8 cellular contexts compared by ENCODE assay signal in the genomic region with DNA sequence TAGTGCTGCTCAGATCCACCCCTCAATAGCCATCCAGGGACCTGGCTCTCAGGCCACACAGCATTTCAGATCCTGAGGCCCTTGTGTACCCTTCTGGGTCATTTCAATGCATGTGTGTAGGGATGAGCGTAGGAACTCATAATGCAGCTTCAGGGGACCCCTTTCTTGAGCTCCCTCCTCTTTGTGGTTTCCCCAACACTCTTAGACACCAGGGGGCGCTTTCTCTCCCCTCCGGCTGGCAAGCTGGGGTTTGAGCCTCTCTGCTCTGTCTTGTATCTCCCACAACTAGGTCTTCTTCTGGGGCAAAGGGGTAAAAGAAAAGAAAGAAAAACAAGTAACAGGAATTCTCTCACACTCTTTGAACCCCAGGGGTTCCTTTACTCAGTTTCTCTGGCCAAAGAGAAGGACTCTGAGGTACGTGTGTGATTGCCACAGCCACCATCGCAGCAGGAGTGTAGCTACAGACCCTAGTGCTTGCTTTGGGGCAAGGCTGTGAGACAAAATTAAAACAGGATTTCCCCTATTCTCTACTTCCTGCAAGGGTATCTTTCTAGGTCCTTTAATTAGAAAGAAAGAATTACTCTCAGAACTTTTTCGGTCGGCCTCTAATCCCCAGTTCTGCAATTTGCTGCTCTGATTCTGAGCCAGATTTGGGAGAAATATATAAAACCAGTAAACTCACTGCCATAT. TPM values are rescaled to one million over a fixed set of nuclear protein-coding genes. Genes with fewer than 3 reads are reported as not detected.
DNase-seq lines count a peak whose midpoint lies in the region; ATAC-seq, FAIRE-seq and TF ChIP-seq lines count a peak whose summit lies in the region.

No MANE protein-coding gene starts in this region.

- peak; percentile 80 for FAIRE-seq in GM18507 (lab: Jason Lieb, UNC)

- DNase-seq in AML-193 (lab: John Stamatoyannopoulos, UW) (peak; percentile 9 to 35), GM18507 (ENCODE audit: extremely low spot score, insufficient read length, low read depth) (no peak), NCI-H2081 (lab: John Stamatoyannopoulos, UW) (peak; percentile 12 to 34), fibroblast of the conjunctiva (ENCODE audit: low read depth) (peak; percentile 35), osteocyte (ENCODE audit: extremely low spot score, unreplicated experiment) (no peak), T1000 (lab: John Stamatoyannopoulos, UW) (no peak)
- DNase-seq in activated CD4-positive, alpha-beta memory T cell treated with anti-CD3 and anti-CD28 coated beads, Interleukin-2, amount 10 ng/mL, durations not matched to agents 7 days and 5 days: peak; percentile 44

- H3K36me3 Mint-ChIP-seq in activated CD4-positive, alpha-beta memory T cell treated with anti-CD3 and anti-CD28 coated beads, Interleukin-2, amount 10 ng/mL, durations not matched to agents 7 days and 5 days (ENCODE audit: low read depth): no peaks in the 10 kb centered on the region
- H3K36me3 Mint-ChIP-seq in osteocyte (ENCODE audit: unreplicated experiment): peaks cover 21% of the 10 kb centered on the region

- CTCF ChIA-PET in activated CD4-positive, alpha-beta memory T cell treated with anti-CD3 and anti-CD28 coated beads, Interleukin-2, amount 10 ng/mL, durations not matched to agents 7 days and 5 days (lab: Charles Lee): interaction anchor here (0.6 to 2.3 kb wide), 16 partner anchors 12 to 505 kb away, joined by 3 to 27 read pairs (median 4); no protein-coding TSS in a partner anchor

- no peak overlapping the region for H3K27ac Mint-ChIP-seq in activated CD4-positive, alpha-beta memory T cell treated with anti-CD3 and anti-CD28 coated beads, Interleukin-2, amount 10 ng/mL, durations not matched to agents 7 days and 5 days
- H3K27ac Mint-ChIP-seq in osteocyte (ENCODE audit: unreplicated experiment): no peak overlapping the region

- POLR2A ChIA-PET in activated CD4-positive, alpha-beta memory T cell treated with anti-CD3 and anti-CD28 coated beads, Interleukin-2, amount 10 ng/mL, durations not matched to agents 7 days and 5 days (lab: Charles Lee): no interaction called here

- peaks cover 6% of the 10 kb centered on the region for H3K4me1 Mint-ChIP-seq in activated CD4-positive, alpha-beta memory T cell treated with anti-CD3 and anti-CD28 coated beads, Interleukin-2, amount 10 ng/mL, durations not matched to agents 7 days and 5 days
- H3K4me1 Mint-ChIP-seq in osteocyte (ENCODE audit: unreplicated experiment): peaks cover 3% of the 10 kb centered on the region

- no peak overlapping the region for H3K4me3 Mint-ChIP-seq in activated CD4-positive, alpha-beta memory T cell treated with anti-CD3 and anti-CD28 coated beads, Interleukin-2, amount 10 ng/mL, durations not matched to agents 7 days and 5 days
- H3K4me3 Mint-ChIP-seq in osteocyte (ENCODE audit: unreplicated experiment): no peak overlapping the region

- peak; percentile 89 for ATAC-seq in HG02885 (IDR thresholded peaks at IDR 0.05; ENCODE audit: poor library complexity, unreplicated experiment)

- peaks cover 3% of the 10 kb centered on the region for H3K27me3 Mint-ChIP-seq in activated CD4-positive, alpha-beta memory T cell treated with anti-CD3 and anti-CD28 coated beads, Interleukin-2, amount 10 ng/mL, durations not matched to agents 7 days and 5 days
- no peaks in the 10 kb centered on the region for H3K27me3 Mint-ChIP-seq in osteocyte (ENCODE audit: unreplicated experiment)

- TF ChIP-seq CTCF in osteocyte (IDR thresholded peaks at IDR 0.05): peak; percentile 61

- no peaks in the 10 kb centered on the region for H3K9me3 Mint-ChIP-seq in activated CD4-positive, alpha-beta memory T cell treated with anti-CD3 and anti-CD28 coated beads, Interleukin-2, amount 10 ng/mL, durations not matched to agents 7 days and 5 days
- no peaks in the 10 kb centered on the region for H3K9me3 Mint-ChIP-seq in osteocyte (ENCODE audit: unreplicated experiment)

RNA-seq across cellular contexts. Expression of gene CABYR, which starts 38.0 kb away (rescaled TPM):
- under 1 TPM; 0.48 to 0.95 TPM for total RNA-seq in activated CD4-positive, alpha-beta memory T cell treated with anti-CD3 and anti-CD28 coated beads, Interleukin-2, amount 10 ng/mL, durations not matched to agents 7 days and 5 days
- 3.9 and 6.8 TPM in 2 replicates for total RNA-seq in osteocyte

Comparison
In these comparisons a context has a peak if more than half of its experiments do, and no peak if none do; other contexts are left out.
1. DNase-seq: peak in AML-193 (2 of 2), NCI-H2081 (2 of 2), activated CD4-positive, alpha-beta memory T cell treated with anti-CD3 and anti-CD28 coated beads, Interleukin-2, amount 10 ng/mL, durations not matched to agents 7 days and 5 days (single experiment) and fibroblast of the conjunctiva (single experiment); none in GM18507 (single experiment), osteocyte (single experiment) and T1000 (single experiment).